12 cellular contexts compared by ENCODE assay signal in genomic region chr5:157559301-157559700, GRCh38. TPM values are rescaled to one million over a fixed set of nuclear protein-coding genes. Genes with fewer than 3 reads are reported as not detected.
A peak's percentile ranks its signal among the peaks of the same experiment; 100 is the strongest.
DNase-seq lines count a peak whose midpoint lies in the region; ATAC-seq and TF ChIP-seq lines count a peak whose summit lies in the region.
"Had no signal": no experiment of that assay in that cellular context is flagged by ENCODE, and none has a peak within 500 bp of the region (broad histone marks: within the 10 kb centered on the region; RNA-seq: fewer than 3 reads in every experiment).

No MANE protein-coding gene starts in this region.

- H3K4me1 Mint-ChIP-seq in osteocyte (ENCODE audit: unreplicated experiment): peaks cover 90% of the 10 kb centered on the region

- no peaks in the 10 kb centered on the region for H3K9me3 Mint-ChIP-seq in osteocyte (ENCODE audit: unreplicated experiment)
- H3K9me3 Mint-ChIP-seq: mesothelial cell of epicardium had no signal

- H3K27me3 Mint-ChIP-seq in osteocyte (ENCODE audit: unreplicated experiment): no peaks in the 10 kb centered on the region

- H3K9me3 ChIP-seq in MG63: no peaks in the 10 kb centered on the region

- peaks cover 31% of the 10 kb centered on the region for H3K36me3 Mint-ChIP-seq in osteocyte (ENCODE audit: unreplicated experiment)

- ATAC-seq in GM21526 (IDR thresholded peaks at IDR 0.05; ENCODE audit: low FRiP score, unreplicated experiment): no peak

- no peaks in the 10 kb centered on the region for H3K27me3 ChIP-seq in MG63

- TF ChIP-seq CTCF in osteocyte (IDR thresholded peaks at IDR 0.05): no peak

- no peak overlapping the region for H3K4me3 Mint-ChIP-seq in osteocyte (ENCODE audit: unreplicated experiment)
- H3K4me3 Mint-ChIP-seq: mesothelial cell of epicardium had no signal

- peak overlapping the region; percentile 87 for H3K27ac ChIP-seq in epithelial cell of prostate

- peak; percentile 52 for DNase-seq in Daoy (ENCODE audit: low read depth)
- peak; percentile 79 for DNase-seq in MG63
- peak; percentile 41 for DNase-seq in epithelial cell of prostate (ENCODE audit: low read depth, low spot score)
- no peak for DNase-seq in osteocyte (ENCODE audit: extremely low spot score, unreplicated experiment)
- DNase-seq in GM19240 (ENCODE audit: insufficient read length, low spot score): no peak
- DNase-seq in NCI-H1417 (lab: John Stamatoyannopoulos, UW): no peak
- DNase-seq in 8988T: no peak
- DNase-seq: effector CD4-positive, alpha-beta T cell; NCI-H345; stimulated activated CD4-positive, alpha-beta T cell treated with anti-CD3 and anti-CD28 coated beads, Interleukin-15, amount 100 ng/mL, for 24 hours had no signal

- H3K4me3 ChIP-seq in MG63: no peak overlapping the region

- peaks cover 3% of the 10 kb centered on the region; the same call in 1 of the 2 replicates for H3K36me3 ChIP-seq in MG63

- H3K27ac Mint-ChIP-seq in osteocyte (ENCODE audit: unreplicated experiment): peak overlapping the region; percentile 87
- H3K27ac Mint-ChIP-seq: mesothelial cell of epicardium had no signal

RNA-seq across cellular contexts. Expression of gene ADAM19, which starts 16.3 kb away (rescaled TPM):
- 28.9 and 30.8 TPM in 2 replicates for total RNA-seq in Daoy (2014; rRNA removed; shearing (Covaris generic))
- 10.6 and 16.4 TPM in 2 replicates for total RNA-seq in MG63 (2014; rRNA removed; shearing (Covaris generic); ENCODE audit: low replicate concordance)
- 62.2 and 64.5 TPM in 2 replicates for total RNA-seq in osteocyte

Comparison
In these comparisons a context has a peak if more than half of its experiments do, and no peak if none do; other contexts are left out.
1. DNase-seq: peak in Daoy (single experiment), MG63 (single experiment) and epithelial cell of prostate (single experiment); none in osteocyte (single experiment), GM19240 (single experiment), NCI-H1417 (0 of 3) and 8988T (single experiment).